3 cellular contexts compared by ENCODE assay signal in the genomic region with DNA sequence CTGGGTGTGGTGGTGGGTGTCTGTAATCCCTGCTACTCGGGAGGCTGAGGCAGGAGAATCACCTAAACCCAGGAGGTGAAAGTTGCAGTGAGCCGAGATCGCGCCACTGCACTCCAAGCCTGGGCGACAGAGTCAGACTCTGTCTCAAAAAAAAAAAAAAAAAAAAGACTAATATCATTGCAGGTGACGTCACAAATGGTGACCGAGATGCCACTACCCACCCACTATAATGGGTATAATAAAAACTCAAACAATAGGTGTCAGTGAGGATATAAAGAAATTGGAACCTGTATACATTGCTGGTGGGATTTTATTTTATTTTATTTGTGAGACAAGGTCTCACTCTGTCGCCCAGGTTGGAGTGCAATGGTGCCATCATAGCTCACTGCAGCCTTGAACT. TPM values are rescaled to one million over a fixed set of nuclear protein-coding genes. Genes with fewer than 3 reads are reported as not detected.
"Had no signal": no experiment of that assay in that cellular context is flagged by ENCODE, and none has a peak within 500 bp of the region (broad histone marks: within the 10 kb centered on the region; RNA-seq: fewer than 3 reads in every experiment).

No MANE protein-coding gene starts in this region.

RNA-seq across cellular contexts. Expression of gene DLK2, which starts 40.1 kb away (rescaled TPM):
- total RNA-seq: aorta, ascending aorta, body of pancreas had no signal
- polyA plus RNA-seq: aorta had no signal
